ENCODE assay signal across 1 cellular context in the genomic region with DNA sequence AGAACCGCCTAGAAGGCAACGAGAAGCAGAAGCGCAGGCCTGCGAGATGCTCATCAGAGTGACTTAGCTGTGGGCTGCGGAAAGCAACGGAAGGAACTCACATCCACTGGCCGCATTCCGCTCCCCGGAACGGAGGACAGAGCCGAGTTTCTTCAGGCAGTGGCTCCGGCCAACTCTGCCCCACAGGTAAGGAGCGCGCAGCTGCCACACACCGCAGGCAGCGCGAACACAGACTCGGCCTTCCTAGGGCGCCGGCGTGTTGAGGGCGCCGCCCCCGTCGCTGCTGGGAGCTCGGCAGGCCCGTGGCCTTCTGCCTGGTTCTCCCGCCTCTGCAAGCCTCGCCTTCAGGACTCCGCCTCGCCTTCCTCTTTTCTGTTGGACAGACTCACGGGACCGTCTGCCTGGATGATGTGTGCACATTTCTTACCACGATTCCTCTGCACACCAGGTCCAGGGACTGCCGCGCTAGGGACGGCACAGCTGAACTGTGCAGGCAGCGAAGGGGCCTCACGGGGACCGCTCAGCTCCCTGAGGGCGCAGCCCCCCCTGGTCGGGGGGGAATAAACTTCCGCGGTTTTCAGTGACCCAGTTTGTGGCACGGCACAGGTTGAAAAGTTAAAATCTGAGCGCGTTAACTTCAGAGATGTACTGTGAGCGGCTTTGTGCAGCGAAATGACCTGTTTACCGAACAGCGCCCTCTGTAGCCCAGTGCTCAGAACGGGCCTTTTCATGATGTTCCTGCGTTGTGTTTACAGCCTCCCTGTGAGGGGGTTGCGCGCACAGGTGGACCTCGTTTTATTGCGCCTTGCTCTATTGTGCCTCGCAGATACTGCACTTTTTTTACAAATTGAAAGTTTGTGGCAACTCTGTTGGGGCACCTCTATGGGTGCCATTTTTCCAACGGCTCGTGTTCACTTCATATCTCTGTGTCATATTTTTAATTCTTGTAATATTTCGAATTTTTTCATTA.
A peak's percentile ranks its signal among the peaks of the same experiment; 100 is the strongest.
TF ChIP-seq lines count a peak whose summit lies in the region.

No MANE protein-coding gene starts in this region.

TF ChIP-seq in WTC11, 78 proteins besides CTCF, POLR2A, EP300 and RAD21 (continued from another document):
- TF ChIP-seq, protein P1, sequence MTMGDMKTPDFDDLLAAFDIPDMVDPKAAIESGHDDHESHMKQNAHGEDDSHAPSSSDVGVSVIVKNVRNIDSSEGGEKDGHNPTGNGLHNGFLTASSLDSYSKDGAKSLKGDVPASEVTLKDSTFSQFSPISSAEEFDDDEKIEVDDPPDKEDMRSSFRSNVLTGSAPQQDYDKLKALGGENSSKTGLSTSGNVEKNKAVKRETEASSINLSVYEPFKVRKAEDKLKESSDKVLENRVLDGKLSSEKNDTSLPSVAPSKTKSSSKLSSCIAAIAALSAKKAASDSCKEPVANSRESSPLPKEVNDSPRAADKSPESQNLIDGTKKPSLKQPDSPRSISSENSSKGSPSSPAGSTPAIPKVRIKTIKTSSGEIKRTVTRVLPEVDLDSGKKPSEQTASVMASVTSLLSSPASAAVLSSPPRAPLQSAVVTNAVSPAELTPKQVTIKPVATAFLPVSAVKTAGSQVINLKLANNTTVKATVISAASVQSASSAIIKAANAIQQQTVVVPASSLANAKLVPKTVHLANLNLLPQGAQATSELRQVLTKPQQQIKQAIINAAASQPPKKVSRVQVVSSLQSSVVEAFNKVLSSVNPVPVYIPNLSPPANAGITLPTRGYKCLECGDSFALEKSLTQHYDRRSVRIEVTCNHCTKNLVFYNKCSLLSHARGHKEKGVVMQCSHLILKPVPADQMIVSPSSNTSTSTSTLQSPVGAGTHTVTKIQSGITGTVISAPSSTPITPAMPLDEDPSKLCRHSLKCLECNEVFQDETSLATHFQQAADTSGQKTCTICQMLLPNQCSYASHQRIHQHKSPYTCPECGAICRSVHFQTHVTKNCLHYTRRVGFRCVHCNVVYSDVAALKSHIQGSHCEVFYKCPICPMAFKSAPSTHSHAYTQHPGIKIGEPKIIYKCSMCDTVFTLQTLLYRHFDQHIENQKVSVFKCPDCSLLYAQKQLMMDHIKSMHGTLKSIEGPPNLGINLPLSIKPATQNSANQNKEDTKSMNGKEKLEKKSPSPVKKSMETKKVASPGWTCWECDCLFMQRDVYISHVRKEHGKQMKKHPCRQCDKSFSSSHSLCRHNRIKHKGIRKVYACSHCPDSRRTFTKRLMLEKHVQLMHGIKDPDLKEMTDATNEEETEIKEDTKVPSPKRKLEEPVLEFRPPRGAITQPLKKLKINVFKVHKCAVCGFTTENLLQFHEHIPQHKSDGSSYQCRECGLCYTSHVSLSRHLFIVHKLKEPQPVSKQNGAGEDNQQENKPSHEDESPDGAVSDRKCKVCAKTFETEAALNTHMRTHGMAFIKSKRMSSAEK (CRISPR knock-in tag; IDR thresholded peaks at IDR 0.05; ENCODE audit: borderline replicate concordance) = no peak
- TF ChIP-seq, protein P2, sequence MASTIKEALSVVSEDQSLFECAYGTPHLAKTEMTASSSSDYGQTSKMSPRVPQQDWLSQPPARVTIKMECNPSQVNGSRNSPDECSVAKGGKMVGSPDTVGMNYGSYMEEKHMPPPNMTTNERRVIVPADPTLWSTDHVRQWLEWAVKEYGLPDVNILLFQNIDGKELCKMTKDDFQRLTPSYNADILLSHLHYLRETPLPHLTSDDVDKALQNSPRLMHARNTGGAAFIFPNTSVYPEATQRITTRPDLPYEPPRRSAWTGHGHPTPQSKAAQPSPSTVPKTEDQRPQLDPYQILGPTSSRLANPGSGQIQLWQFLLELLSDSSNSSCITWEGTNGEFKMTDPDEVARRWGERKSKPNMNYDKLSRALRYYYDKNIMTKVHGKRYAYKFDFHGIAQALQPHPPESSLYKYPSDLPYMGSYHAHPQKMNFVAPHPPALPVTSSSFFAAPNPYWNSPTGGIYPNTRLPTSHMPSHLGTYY (CRISPR knock-in tag; IDR thresholded peaks at IDR 0.05) = no peak
- peak; percentile 79 for TF ChIP-seq FOXK1 (CRISPR knock-in tag; IDR thresholded peaks at IDR 0.05)
